8 cellular contexts compared by ENCODE assay signal in genomic region chr12:57458665-57459054, GRCh38. TPM values are rescaled to one million over a fixed set of nuclear protein-coding genes. Genes with fewer than 3 reads are reported as not detected.
A peak's percentile ranks its signal among the peaks of the same experiment; 100 is the strongest.
DNase-seq lines count a peak whose midpoint lies in the region; ATAC-seq and TF ChIP-seq lines count a peak whose summit lies in the region.

No MANE protein-coding gene starts in this region.

- peaks cover 35 to 48% (median 45%) of the 10 kb centered on the region in 3 donors for H3K27me3 Mint-ChIP-seq in CD14-positive monocyte (ENCODE audit: low read depth in 3 of 3)
- H3K27me3 Mint-ChIP-seq in effector memory CD8-positive, alpha-beta T cell, result peaks cover 6 to 35% of the 10 kb centered on the region in 2 donors

- ATAC-seq in effector memory CD8-positive, alpha-beta T cell (replicated peaks), result no peak

- H2AFZ ChIP-seq in neuron (ENCODE audit: low read depth, low read length), result peak overlapping the region; percentile 66

- peaks cover 23% of the 10 kb centered on the region for H3K4me1 ChIP-seq in NT2/D1 (ENCODE audit: insufficient read depth, insufficient read length)
- peaks cover 31% of the 10 kb centered on the region for H3K4me1 ChIP-seq in neuron (ENCODE audit: insufficient read depth, low read length)

- no peak for DNase-seq in CD14-positive monocyte (ENCODE audit: low spot score)
- no peak for DNase-seq in NT2/D1 (ENCODE audit: low read depth, low spot score)
- no peak for DNase-seq in effector memory CD8-positive, alpha-beta T cell
- no peak for DNase-seq in Ammon's horn (ENCODE audit: low spot score)
- no peak for DNase-seq in GDM1 (lab: John Stamatoyannopoulos, UW)
- no peak for DNase-seq in cerebellum (ENCODE audit: low spot score)
- DNase-seq in hippocampal formation (lab: John Stamatoyannopoulos, UW), result no peak

- H3K4me3 ChIP-seq in NT2/D1 (ENCODE audit: insufficient read length, low read depth) (peak overlapping the region; percentile 78), neuron (ENCODE audit: low read length) (peak overlapping the region; percentile 52)

- H3K9me3 ChIP-seq in NT2/D1 (ENCODE audit: insufficient read depth, low read length), result no peaks in the 10 kb centered on the region
- H3K9me3 ChIP-seq in neuron (ENCODE audit: low read length), result no peaks in the 10 kb centered on the region

- no peak for TF ChIP-seq CTCF in CD14-positive monocyte (IDR thresholded peaks at IDR 0.05)

- H3K27me3 ChIP-seq in NT2/D1 (ENCODE audit: insufficient read depth, insufficient read length) (no peaks in the 10 kb centered on the region), neuron (ENCODE audit: insufficient read depth, low read length) (no peaks in the 10 kb centered on the region)

- peak overlapping the region; percentile 96 to 99 (median 97) for H3K27ac Mint-ChIP-seq in CD14-positive monocyte
- peak overlapping the region; percentile 84 to 93 for H3K27ac Mint-ChIP-seq in effector memory CD8-positive, alpha-beta T cell

- peaks cover 56% of the 10 kb centered on the region for H3K4me1 Mint-ChIP-seq in CD14-positive monocyte
- H3K4me1 Mint-ChIP-seq in effector memory CD8-positive, alpha-beta T cell (ENCODE audit: low read depth in 2 of 2), result peaks cover 37 to 41% of the 10 kb centered on the region in 2 donors

- peaks cover 2 to 3% of the 10 kb centered on the region in 2 donors for H3K36me3 Mint-ChIP-seq in CD14-positive monocyte
- peaks cover 14% of the 10 kb centered on the region for H3K36me3 Mint-ChIP-seq in effector memory CD8-positive, alpha-beta T cell (ENCODE audit: insufficient read depth)

- H3K4me3 Mint-ChIP-seq in CD14-positive monocyte, result peak overlapping the region; percentile 95
- H3K4me3 Mint-ChIP-seq in effector memory CD8-positive, alpha-beta T cell, result peak overlapping the region; percentile 88 to 96

- H3K9ac ChIP-seq in NT2/D1 (ENCODE audit: insufficient read length, low read depth), result peak overlapping the region; percentile 12

- H3K9me3 Mint-ChIP-seq in CD14-positive monocyte, result peaks cover 0 to 6% (median 1%) of the 10 kb centered on the region in 7 donors
- H3K9me3 Mint-ChIP-seq in effector memory CD8-positive, alpha-beta T cell, result no peaks in the 10 kb centered on the region

- H3K36me3 ChIP-seq in NT2/D1 (ENCODE audit: insufficient read depth, insufficient read length, low read length), result no peaks in the 10 kb centered on the region
- H3K36me3 ChIP-seq in neuron (ENCODE audit: insufficient read depth, low read length), result no peaks in the 10 kb centered on the region

- intact Hi-C loops in CD14-positive monocyte (cut with micrococcal nuclease), result loop anchor here (2.0 to 10.0 kb wide), 3 partner anchors 154 to 528 kb away; partner anchors contain the start of gene B4GALNT1 (in 1 of the 2)

RNA-seq across cellular contexts. Expression of gene GLI1, which starts 0.9 kb away (rescaled TPM):
- polyA plus RNA-seq in CD14-positive monocyte, result not detected
- total RNA-seq in cerebellum, result 4.5 TPM

RNA-seq across cellular contexts. Expression of gene INHBE, which starts 3.6 kb away (rescaled TPM):
- polyA plus RNA-seq in CD14-positive monocyte, result not detected
- not detected for total RNA-seq in cerebellum

RNA-seq across cellular contexts. Expression of gene ARHGAP9, which starts 21.0 kb away (rescaled TPM):
- polyA plus RNA-seq in CD14-positive monocyte, result 100 to 1,000 TPM; 211 to 213 TPM
- total RNA-seq in cerebellum, result 2.1 TPM

RNA-seq across cellular contexts. Expression of gene INHBC, which starts 24.1 kb away (rescaled TPM):
- polyA plus RNA-seq in CD14-positive monocyte, result not detected
- total RNA-seq in cerebellum, result not detected

RNA-seq across cellular contexts. Expression of gene R3HDM2, which starts 27.8 kb away (rescaled TPM):
- 1 to 10 TPM; 4.2 to 7.3 TPM for polyA plus RNA-seq in CD14-positive monocyte
- 35.0 TPM for total RNA-seq in cerebellum
